13 cellular contexts compared by ENCODE assay signal in genomic region chr17:32516450-32516849, GRCh38. TPM values are rescaled to one million over a fixed set of nuclear protein-coding genes. Genes with fewer than 3 reads are reported as not detected.
DNase-seq lines count a peak whose midpoint lies in the region; ATAC-seq and TF ChIP-seq lines count a peak whose summit lies in the region.
"Had no signal": no experiment of that assay in that cellular context is flagged by ENCODE, and none has a peak within 500 bp of the region (broad histone marks: within the 10 kb centered on the region; RNA-seq: fewer than 3 reads in every experiment).

No MANE protein-coding gene starts in this region.

- TF ChIP-seq CTCF in sigmoid colon (IDR thresholded peaks at IDR 0.05) (no peak), ovary (IDR thresholded peaks at IDR 0.05) (no peak)

- H3K4me3 ChIP-seq in sigmoid colon (no peak overlapping the region), ovary (no peak overlapping the region)

- intact Hi-C loops in sigmoid colon (cut with DNase I): no loop called here
- intact Hi-C loops in ovary (cut with DNase I): loop anchor here in 1 of 4 donors (10.0 kb wide), 1 partner anchor 108 kb away; no protein-coding TSS in a partner anchor

- H3K36me3 Mint-ChIP-seq in activated CD4-positive, alpha-beta T cell treated with anti-CD3 and anti-CD28 coated beads, Interleukin-2, amount 10 ng/mL, durations not matched to agents 7 days and 5 days (ENCODE audit: low read depth): no peaks in the 10 kb centered on the region
- H3K36me3 Mint-ChIP-seq in activated T-helper 17 cell treated with anti-CD3 and anti-CD28 coated beads, Interleukin-2, amount 50 U/mL, for 72 hours (ENCODE audit: low read depth): no peaks in the 10 kb centered on the region

- CTCF ChIA-PET in activated CD4-positive, alpha-beta T cell treated with anti-CD3 and anti-CD28 coated beads, Interleukin-2, amount 10 ng/mL, durations not matched to agents 7 days and 5 days (lab: Charles Lee): interaction anchor here (1.0 kb wide), 1 partner anchor 30 kb away, joined by 4 read pairs; the partner anchor contains the start of gene CDK5R1

- H3K27ac Mint-ChIP-seq in activated CD4-positive, alpha-beta T cell treated with anti-CD3 and anti-CD28 coated beads, Interleukin-2, amount 10 ng/mL, durations not matched to agents 7 days and 5 days: peak overlapping the region; percentile 16
- peak overlapping the region; percentile 74 for H3K27ac Mint-ChIP-seq in activated T-helper 17 cell treated with anti-CD3 and anti-CD28 coated beads, Interleukin-2, amount 50 U/mL, for 72 hours
- H3K27ac Mint-ChIP-seq: dendritic cell treated with granulocyte-macrophage colony-stimulating factor and Interleukin-4, amounts not matched to agents 40 ng/mL and 50 ng/mL, for 4 days; HFFc6 had no signal

- DNase-seq in activated CD4-positive, alpha-beta T cell treated with anti-CD3 and anti-CD28 coated beads, Interleukin-2, amount 10 ng/mL, durations not matched to agents 7 days and 5 days: no peak
- DNase-seq in activated CD4-positive, alpha-beta T cell treated with anti-CD3 and anti-CD28 coated beads, Interleukin-2, amount 50 U/mL, for 48 hours: no peak
- DNase-seq in NCI-H1436 treated with DMSO at 0.1 percent for 48 hours (lab: John Stamatoyannopoulos, UW) (peak; percentile 60), sigmoid colon (peak; percentile 18), ovary (no peak), middle frontal gyrus (ENCODE audit: extremely low spot score, low spot score) (no peak)
- DNase-seq: activated gamma-delta T cell, HFFc6, MM.1S, RPMI8226 had no signal

- H3K9me3 Mint-ChIP-seq in activated CD4-positive, alpha-beta T cell treated with anti-CD3 and anti-CD28 coated beads, Interleukin-2, amount 10 ng/mL, durations not matched to agents 7 days and 5 days: no peaks in the 10 kb centered on the region
- no peaks in the 10 kb centered on the region for H3K9me3 Mint-ChIP-seq in activated T-helper 17 cell treated with anti-CD3 and anti-CD28 coated beads, Interleukin-2, amount 50 U/mL, for 72 hours
- H3K9me3 Mint-ChIP-seq: dendritic cell treated with granulocyte-macrophage colony-stimulating factor and Interleukin-4, amounts not matched to agents 40 ng/mL and 50 ng/mL, for 4 days; HFFc6 had no signal

- no peak for TF ChIP-seq POLR2A in sigmoid colon (IDR thresholded peaks at IDR 0.05)
- TF ChIP-seq POLR2A in ovary (IDR thresholded peaks at IDR 0.05): no peak

- WGBS in sigmoid colon, 2 donors: 17 to 37% methylated on average over 2 of the region's 2 CpGs
- WGBS in ovary, 3 donors: 22 to 86% (median 73%) methylated on average over 2 of the region's 2 CpGs

- H3K27me3 ChIP-seq in sigmoid colon (no peaks in the 10 kb centered on the region), ovary (no peaks in the 10 kb centered on the region)

- H3K27me3 Mint-ChIP-seq in activated CD4-positive, alpha-beta T cell treated with anti-CD3 and anti-CD28 coated beads, Interleukin-2, amount 10 ng/mL, durations not matched to agents 7 days and 5 days: peaks cover 2% of the 10 kb centered on the region
- H3K27me3 Mint-ChIP-seq in activated T-helper 17 cell treated with anti-CD3 and anti-CD28 coated beads, Interleukin-2, amount 50 U/mL, for 72 hours: no peaks in the 10 kb centered on the region

- H3K4me3 Mint-ChIP-seq in activated CD4-positive, alpha-beta T cell treated with anti-CD3 and anti-CD28 coated beads, Interleukin-2, amount 10 ng/mL, durations not matched to agents 7 days and 5 days: no peak overlapping the region
- peak overlapping the region; percentile 81 for H3K4me3 Mint-ChIP-seq in activated T-helper 17 cell treated with anti-CD3 and anti-CD28 coated beads, Interleukin-2, amount 50 U/mL, for 72 hours
- H3K4me3 Mint-ChIP-seq: dendritic cell treated with granulocyte-macrophage colony-stimulating factor and Interleukin-4, amounts not matched to agents 40 ng/mL and 50 ng/mL, for 4 days; HFFc6 had no signal

- peaks cover 0 to 15% (median 9%) of the 10 kb centered on the region in 4 donors for H3K4me1 ChIP-seq in sigmoid colon
- H3K4me1 ChIP-seq in ovary (ENCODE audit: insufficient read depth): no peaks in the 10 kb centered on the region

- peaks cover 66% of the 10 kb centered on the region for H3K4me1 Mint-ChIP-seq in activated CD4-positive, alpha-beta T cell treated with anti-CD3 and anti-CD28 coated beads, Interleukin-2, amount 10 ng/mL, durations not matched to agents 7 days and 5 days
- H3K4me1 Mint-ChIP-seq in activated T-helper 17 cell treated with anti-CD3 and anti-CD28 coated beads, Interleukin-2, amount 50 U/mL, for 72 hours: peaks cover 41% of the 10 kb centered on the region

- no peak overlapping the region for H3K27ac ChIP-seq in sigmoid colon
- H3K27ac ChIP-seq in ovary: no peak overlapping the region

- ATAC-seq in activated T-helper 17 cell treated with anti-CD3 and anti-CD28 coated beads, Interleukin-2, amount 50 U/mL, for 72 hours (replicated peaks): no peak
- ATAC-seq in GM18519 (IDR thresholded peaks at IDR 0.05; ENCODE audit: low FRiP score, unreplicated experiment): no peak

- TF ChIP-seq EP300 in sigmoid colon (IDR thresholded peaks at IDR 0.05) (no peak), ovary (IDR thresholded peaks at IDR 0.05) (no peak)

- POLR2A ChIA-PET in activated CD4-positive, alpha-beta T cell treated with anti-CD3 and anti-CD28 coated beads, Interleukin-2, amount 10 ng/mL, durations not matched to agents 7 days and 5 days (lab: Charles Lee): no interaction called here

- H3K9me3 ChIP-seq in sigmoid colon (no peaks in the 10 kb centered on the region), ovary (no peaks in the 10 kb centered on the region)

- H3K36me3 ChIP-seq in sigmoid colon (no peaks in the 10 kb centered on the region), ovary (no peaks in the 10 kb centered on the region)

RNA-seq across cellular contexts. Expression of gene CDK5R1, which starts 29.7 kb away (rescaled TPM):
- total RNA-seq in activated CD4-positive, alpha-beta T cell treated with anti-CD3 and anti-CD28 coated beads, Interleukin-2, amount 10 ng/mL, durations not matched to agents 7 days and 5 days: 1 to 10 TPM; 4.1 to 4.6 TPM
- total RNA-seq in activated T-helper 17 cell treated with anti-CD3 and anti-CD28 coated beads, Interleukin-2, amount 50 U/mL, for 72 hours: 10 to 100 TPM in 1 of 2 donors, 1 to 10 TPM in 1; 3.6 to 13.0 TPM
- 1 to 10 TPM in 3 of 4 donors, under 1 TPM in 1; 0.81 to 1.2 (median 1.1) TPM for total RNA-seq in sigmoid colon
- 1 to 10 TPM in 1 of 3 donors, under 1 TPM in 2; under 0.01 to 3.8 (median 0.46) TPM for polyA plus RNA-seq in sigmoid colon
- 1 to 10 TPM in 6 of 7 donors, under 1 TPM in 1; 0.69 to 4.1 (median 2.1) TPM for total RNA-seq in ovary
- 1 to 10 TPM; 1.3 to 1.8 TPM for polyA plus RNA-seq in ovary

Comparison
In these comparisons a context has a peak if more than half of its experiments do, and no peak if none do; other contexts are left out.
1. DNase-seq: peak in NCI-H1436 treated with DMSO at 0.1 percent for 48 hours (single experiment) and sigmoid colon (single experiment); none in activated CD4-positive, alpha-beta T cell treated with anti-CD3 and anti-CD28 coated beads, Interleukin-2, amount 10 ng/mL, durations not matched to agents 7 days and 5 days (single experiment), activated CD4-positive, alpha-beta T cell treated with anti-CD3 and anti-CD28 coated beads, Interleukin-2, amount 50 U/mL, for 48 hours (0 of 2), ovary (0 of 5) and middle frontal gyrus (single experiment).